8 cellular contexts compared by ENCODE assay signal in genomic region chr3:177041021-177041729, GRCh38.
DNase-seq lines count a peak whose midpoint lies in the region; ATAC-seq and TF ChIP-seq lines count a peak whose summit lies in the region.

No MANE protein-coding gene starts in this region.

- no peak overlapping the region for H2AFZ ChIP-seq in SK-N-SH (ENCODE audit: low read depth)

- H3F3A ChIP-seq in SK-N-SH (replicated peaks; ENCODE audit: insufficient read depth), result peaks cover 7% of the 10 kb centered on the region

- H3K4me3 ChIP-seq in SK-N-SH (ENCODE audit: low read depth in 2 of 2, low read length in 1 of 2) (no peak overlapping the region), left ventricle myocardium inferior (no peak overlapping the region), subcutaneous abdominal adipose tissue (ENCODE audit: low read depth in 1 of 5, low read length in 5 of 5) (peak overlapping the region in 1 of 5 donors; percentile 29)

- CTCF ChIA-PET in SK-N-SH (lab: Yijun Ruan, JAX), result interaction anchor here (1.5 kb wide), 1 partner anchor 9 kb away, joined by 5 read pairs; no protein-coding TSS in a partner anchor

- H3K27ac Mint-ChIP-seq in T-helper 17 cell, result peak overlapping the region; percentile 56

- H3K36me3 ChIP-seq in SK-N-SH (replicated peaks in 1 of 2; ENCODE audit: control insufficient read depth in 1 of 2, insufficient read depth in 2 of 2, low read length in 1 of 2) (peaks cover 75 to 82% of the 10 kb centered on the region in 2 experiments), left ventricle myocardium inferior (peaks cover 52% of the 10 kb centered on the region), subcutaneous abdominal adipose tissue (ENCODE audit: control insufficient read depth in 5 of 5, insufficient read depth in 5 of 5, low read length in 5 of 5) (peaks cover 32 to 51% (median 38%) of the 10 kb centered on the region in 5 donors)

- TF ChIP-seq CTCF in SK-N-SH (IDR thresholded peaks at IDR 0.05) (no peak), left ventricle myocardium inferior (IDR thresholded peaks at IDR 0.05; ENCODE audit: borderline replicate concordance) (no peak)

- no peaks in the 10 kb centered on the region for H4K20me1 ChIP-seq in SK-N-SH (ENCODE audit: insufficient read depth)

- DNase-seq in SK-N-SH, result no peak
- DNase-seq in T-helper 17 cell, result no peak
- no peak for DNase-seq in left ventricle myocardium inferior
- no peak for DNase-seq in germinal center (ENCODE audit: low spot score)
- DNase-seq in activated effector memory CD4-positive, alpha-beta T cell treated with Interleukin-2 at 50 U/mL for 16 hours, result no peak

- H3K9me3 ChIP-seq in SK-N-SH (0 out of 2 replicates have a peak, but pooled peaks cover 3% of the 10 kb centered on the region), T-helper 17 cell (ENCODE audit: control insufficient read depth, low read length, poor library complexity, severe bottlenecking) (no peaks in the 10 kb centered on the region), left ventricle myocardium inferior (replicated peaks) (no peaks in the 10 kb centered on the region), subcutaneous abdominal adipose tissue (ENCODE audit: control insufficient read depth in 5 of 5, low read length in 5 of 5) (no peaks in the 10 kb centered on the region)

- H3K9ac ChIP-seq in SK-N-SH, result no peak overlapping the region
- H3K9ac ChIP-seq in subcutaneous abdominal adipose tissue (ENCODE audit: low read length in 5 of 5), result peak overlapping the region in 3 of 5 donors; percentile 57 to 69 (median 59)

- H3K4me1 Mint-ChIP-seq in T-helper 17 cell, result peaks cover 15% of the 10 kb centered on the region

- peak overlapping the region; percentile 80 for H3K4me3 Mint-ChIP-seq in T-helper 17 cell

- H3K36me3 Mint-ChIP-seq in T-helper 17 cell (ENCODE audit: low read depth), result peaks cover 15% of the 10 kb centered on the region

- H3K9me2 ChIP-seq in SK-N-SH, result no peaks in the 10 kb centered on the region

- no peaks in the 10 kb centered on the region for H3K27me3 Mint-ChIP-seq in T-helper 17 cell

- no peak for TF ChIP-seq EP300 in SK-N-SH (IDR thresholded peaks at IDR 0.05; ENCODE audit: borderline replicate concordance in 1 of 2, low read depth in 1 of 2, low read length in 1 of 2)

- TF ChIP-seq RAD21 in SK-N-SH (IDR thresholded peaks at IDR 0.05; ENCODE audit: low read length), result no peak

- no peak overlapping the region for H3K4me2 ChIP-seq in SK-N-SH

- H3K27me3 ChIP-seq in SK-N-SH (ENCODE audit: insufficient read depth), result no peaks in the 10 kb centered on the region
- no peaks in the 10 kb centered on the region for H3K27me3 ChIP-seq in left ventricle myocardium inferior (ENCODE audit: low read depth)
- H3K27me3 ChIP-seq in subcutaneous abdominal adipose tissue (ENCODE audit: control insufficient read depth in 5 of 5, insufficient read depth in 4 of 5, low read length in 5 of 5), result no peaks in the 10 kb centered on the region

- WGBS in SK-N-SH (ENCODE audit: low lambda C conversion rate), result 89% methylated on average over 2 of the region's 2 CpGs

- peaks cover 6% of the 10 kb centered on the region; the same call in 1 of the 2 replicates for H3K79me2 ChIP-seq in SK-N-SH (ENCODE audit: insufficient read depth)

- H3K27ac ChIP-seq in SK-N-SH (ENCODE audit: low read depth in 2 of 2, low read length in 1 of 2), result peak overlapping the region in 1 of 2 experiments; percentile 28; a peak in 1 of 4 replicates
- peak overlapping the region; percentile 63 for H3K27ac ChIP-seq in left ventricle myocardium inferior (replicated peaks)
- H3K27ac ChIP-seq in subcutaneous abdominal adipose tissue (ENCODE audit: low read depth, low read length), result peak overlapping the region; percentile 94

- intact Hi-C loops in left ventricle myocardium inferior (cut with micrococcal nuclease), result loop anchor here (10.0 kb wide), 1 partner anchor 1284 kb away; no protein-coding TSS in a partner anchor

- ATAC-seq in SK-N-SH treated with all-trans-retinoic acid at 6 μM for 48 hours (peak; percentile 57), T-helper 17 cell (no peak), HG03108 (IDR thresholded peaks at IDR 0.05; ENCODE audit: unreplicated experiment) (no peak)

- H3K4me1 ChIP-seq in SK-N-SH (ENCODE audit: control insufficient read depth in 1 of 2, insufficient read depth in 2 of 2, low read depth in 1 of 2, low read length in 1 of 2) (peaks cover 0 to 3% of the 10 kb centered on the region in 2 experiments; a peak in 2 of 4 replicates), left ventricle myocardium inferior (peaks cover 48% of the 10 kb centered on the region), subcutaneous abdominal adipose tissue (ENCODE audit: control insufficient read depth in 5 of 5, insufficient read depth in 5 of 5, low read length in 5 of 5) (peaks cover 7 to 28% (median 20%) of the 10 kb centered on the region in 5 donors)

- POLR2A ChIA-PET in SK-N-SH (lab: Yijun Ruan, JAX), result no interaction called here

TF ChIP-seq in SK-N-SH treated with all-trans-retinoic acid at 6 μM for 48 hours, 23 proteins besides CTCF, POLR2A, EP300 and RAD21 (continues in another document):
- TF ChIP-seq, protein P1, sequence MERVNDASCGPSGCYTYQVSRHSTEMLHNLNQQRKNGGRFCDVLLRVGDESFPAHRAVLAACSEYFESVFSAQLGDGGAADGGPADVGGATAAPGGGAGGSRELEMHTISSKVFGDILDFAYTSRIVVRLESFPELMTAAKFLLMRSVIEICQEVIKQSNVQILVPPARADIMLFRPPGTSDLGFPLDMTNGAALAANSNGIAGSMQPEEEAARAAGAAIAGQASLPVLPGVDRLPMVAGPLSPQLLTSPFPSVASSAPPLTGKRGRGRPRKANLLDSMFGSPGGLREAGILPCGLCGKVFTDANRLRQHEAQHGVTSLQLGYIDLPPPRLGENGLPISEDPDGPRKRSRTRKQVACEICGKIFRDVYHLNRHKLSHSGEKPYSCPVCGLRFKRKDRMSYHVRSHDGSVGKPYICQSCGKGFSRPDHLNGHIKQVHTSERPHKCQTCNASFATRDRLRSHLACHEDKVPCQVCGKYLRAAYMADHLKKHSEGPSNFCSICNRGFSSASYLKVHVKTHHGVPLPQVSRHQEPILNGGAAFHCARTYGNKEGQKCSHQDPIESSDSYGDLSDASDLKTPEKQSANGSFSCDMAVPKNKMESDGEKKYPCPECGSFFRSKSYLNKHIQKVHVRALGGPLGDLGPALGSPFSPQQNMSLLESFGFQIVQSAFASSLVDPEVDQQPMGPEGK (CRISPR knock-in tag; IDR thresholded peaks at IDR 0.05; ENCODE audit: borderline replicate concordance), result no peak
- no peak for TF ChIP-seq ZNF565 (CRISPR knock-in tag; conservative IDR thresholded peaks at IDR 0.05; ENCODE audit: low read depth)
- no peak for TF ChIP-seq ESRRG (CRISPR knock-in tag; IDR thresholded peaks at IDR 0.05)
- TF ChIP-seq SNAI2 (CRISPR knock-in tag; IDR thresholded peaks at IDR 0.05), result no peak
- TF ChIP-seq, protein P2, sequence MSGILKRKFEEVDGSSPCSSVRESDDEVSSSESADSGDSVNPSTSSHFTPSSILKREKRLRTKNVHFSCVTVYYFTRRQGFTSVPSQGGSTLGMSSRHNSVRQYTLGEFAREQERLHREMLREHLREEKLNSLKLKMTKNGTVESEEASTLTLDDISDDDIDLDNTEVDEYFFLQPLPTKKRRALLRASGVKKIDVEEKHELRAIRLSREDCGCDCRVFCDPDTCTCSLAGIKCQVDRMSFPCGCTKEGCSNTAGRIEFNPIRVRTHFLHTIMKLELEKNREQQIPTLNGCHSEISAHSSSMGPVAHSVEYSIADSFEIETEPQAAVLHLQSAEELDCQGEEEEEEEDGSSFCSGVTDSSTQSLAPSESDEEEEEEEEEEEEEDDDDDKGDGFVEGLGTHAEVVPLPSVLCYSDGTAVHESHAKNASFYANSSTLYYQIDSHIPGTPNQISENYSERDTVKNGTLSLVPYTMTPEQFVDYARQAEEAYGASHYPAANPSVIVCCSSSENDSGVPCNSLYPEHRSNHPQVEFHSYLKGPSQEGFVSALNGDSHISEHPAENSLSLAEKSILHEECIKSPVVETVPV (CRISPR knock-in tag; IDR thresholded peaks at IDR 0.05), result no peak
- TF ChIP-seq CSDC2 (CRISPR knock-in tag; IDR thresholded peaks at IDR 0.05), result no peak
- no peak for TF ChIP-seq ISL1 (CRISPR knock-in tag; IDR thresholded peaks at IDR 0.05)

TF ChIP-seq in SK-N-SH, 30 proteins besides CTCF, POLR2A, EP300 and RAD21:
- TF ChIP-seq, protein P3, sequence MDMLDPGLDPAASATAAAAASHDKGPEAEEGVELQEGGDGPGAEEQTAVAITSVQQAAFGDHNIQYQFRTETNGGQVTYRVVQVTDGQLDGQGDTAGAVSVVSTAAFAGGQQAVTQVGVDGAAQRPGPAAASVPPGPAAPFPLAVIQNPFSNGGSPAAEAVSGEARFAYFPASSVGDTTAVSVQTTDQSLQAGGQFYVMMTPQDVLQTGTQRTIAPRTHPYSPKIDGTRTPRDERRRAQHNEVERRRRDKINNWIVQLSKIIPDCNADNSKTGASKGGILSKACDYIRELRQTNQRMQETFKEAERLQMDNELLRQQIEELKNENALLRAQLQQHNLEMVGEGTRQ (IDR thresholded peaks at IDR 0.05; ENCODE audit: borderline replicate concordance, low read depth, low read length), result no peak
- TF ChIP-seq TAF1 (IDR thresholded peaks at IDR 0.05; ENCODE audit: borderline replicate concordance, low read depth, low read length), result no peak
- TF ChIP-seq, protein P4, sequence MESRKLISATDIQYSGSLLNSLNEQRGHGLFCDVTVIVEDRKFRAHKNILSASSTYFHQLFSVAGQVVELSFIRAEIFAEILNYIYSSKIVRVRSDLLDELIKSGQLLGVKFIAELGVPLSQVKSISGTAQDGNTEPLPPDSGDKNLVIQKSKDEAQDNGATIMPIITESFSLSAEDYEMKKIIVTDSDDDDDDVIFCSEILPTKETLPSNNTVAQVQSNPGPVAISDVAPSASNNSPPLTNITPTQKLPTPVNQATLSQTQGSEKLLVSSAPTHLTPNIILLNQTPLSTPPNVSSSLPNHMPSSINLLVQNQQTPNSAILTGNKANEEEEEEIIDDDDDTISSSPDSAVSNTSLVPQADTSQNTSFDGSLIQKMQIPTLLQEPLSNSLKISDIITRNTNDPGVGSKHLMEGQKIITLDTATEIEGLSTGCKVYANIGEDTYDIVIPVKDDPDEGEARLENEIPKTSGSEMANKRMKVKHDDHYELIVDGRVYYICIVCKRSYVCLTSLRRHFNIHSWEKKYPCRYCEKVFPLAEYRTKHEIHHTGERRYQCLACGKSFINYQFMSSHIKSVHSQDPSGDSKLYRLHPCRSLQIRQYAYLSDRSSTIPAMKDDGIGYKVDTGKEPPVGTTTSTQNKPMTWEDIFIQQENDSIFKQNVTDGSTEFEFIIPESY (IDR thresholded peaks at IDR 0.05; ENCODE audit: borderline replicate concordance, low read depth), result no peak
